ENCODE assay signal across 2 cellular contexts in the genomic region with DNA sequence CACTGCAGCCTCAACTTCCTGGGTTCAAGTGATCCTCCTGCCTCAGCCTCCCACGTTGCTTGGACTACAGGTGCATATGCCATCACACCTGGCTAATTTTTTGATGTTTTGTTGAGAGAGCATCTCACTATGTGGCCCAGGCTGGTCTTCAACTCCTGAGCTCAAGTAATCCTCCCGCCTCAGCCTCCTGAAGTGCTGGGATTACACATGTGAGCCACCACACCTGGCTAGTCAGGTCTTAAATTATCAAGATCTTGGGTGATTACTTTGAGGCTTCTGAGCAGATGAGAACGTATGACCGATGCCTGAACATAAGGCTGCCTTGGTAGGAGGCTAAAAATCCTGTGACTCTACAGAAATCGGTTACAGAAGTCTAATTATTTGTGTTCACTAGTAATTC.
TF ChIP-seq lines count a peak whose summit lies in the region.

No MANE protein-coding gene starts in this region.

TF ChIP-seq in A549, 52 proteins besides CTCF, POLR2A, EP300 and RAD21:
- no peak for TF ChIP-seq HOXA7 (CRISPR knock-in tag; IDR thresholded peaks at IDR 0.05)
- TF ChIP-seq, protein P1, sequence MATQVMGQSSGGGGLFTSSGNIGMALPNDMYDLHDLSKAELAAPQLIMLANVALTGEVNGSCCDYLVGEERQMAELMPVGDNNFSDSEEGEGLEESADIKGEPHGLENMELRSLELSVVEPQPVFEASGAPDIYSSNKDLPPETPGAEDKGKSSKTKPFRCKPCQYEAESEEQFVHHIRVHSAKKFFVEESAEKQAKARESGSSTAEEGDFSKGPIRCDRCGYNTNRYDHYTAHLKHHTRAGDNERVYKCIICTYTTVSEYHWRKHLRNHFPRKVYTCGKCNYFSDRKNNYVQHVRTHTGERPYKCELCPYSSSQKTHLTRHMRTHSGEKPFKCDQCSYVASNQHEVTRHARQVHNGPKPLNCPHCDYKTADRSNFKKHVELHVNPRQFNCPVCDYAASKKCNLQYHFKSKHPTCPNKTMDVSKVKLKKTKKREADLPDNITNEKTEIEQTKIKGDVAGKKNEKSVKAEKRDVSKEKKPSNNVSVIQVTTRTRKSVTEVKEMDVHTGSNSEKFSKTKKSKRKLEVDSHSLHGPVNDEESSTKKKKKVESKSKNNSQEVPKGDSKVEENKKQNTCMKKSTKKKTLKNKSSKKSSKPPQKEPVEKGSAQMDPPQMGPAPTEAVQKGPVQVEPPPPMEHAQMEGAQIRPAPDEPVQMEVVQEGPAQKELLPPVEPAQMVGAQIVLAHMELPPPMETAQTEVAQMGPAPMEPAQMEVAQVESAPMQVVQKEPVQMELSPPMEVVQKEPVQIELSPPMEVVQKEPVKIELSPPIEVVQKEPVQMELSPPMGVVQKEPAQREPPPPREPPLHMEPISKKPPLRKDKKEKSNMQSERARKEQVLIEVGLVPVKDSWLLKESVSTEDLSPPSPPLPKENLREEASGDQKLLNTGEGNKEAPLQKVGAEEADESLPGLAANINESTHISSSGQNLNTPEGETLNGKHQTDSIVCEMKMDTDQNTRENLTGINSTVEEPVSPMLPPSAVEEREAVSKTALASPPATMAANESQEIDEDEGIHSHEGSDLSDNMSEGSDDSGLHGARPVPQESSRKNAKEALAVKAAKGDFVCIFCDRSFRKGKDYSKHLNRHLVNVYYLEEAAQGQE (IDR thresholded peaks at IDR 0.05) = no peak
- TF ChIP-seq FOXS1 (CRISPR knock-in tag; IDR thresholded peaks at IDR 0.05) = no peak
- no peak for TF ChIP-seq MAFK (IDR thresholded peaks at IDR 0.05; ENCODE audit: partially characterized antibody)
- TF ChIP-seq FOSB (CRISPR knock-in tag; IDR thresholded peaks at IDR 0.05) = no peak
- TF ChIP-seq, protein P2, sequence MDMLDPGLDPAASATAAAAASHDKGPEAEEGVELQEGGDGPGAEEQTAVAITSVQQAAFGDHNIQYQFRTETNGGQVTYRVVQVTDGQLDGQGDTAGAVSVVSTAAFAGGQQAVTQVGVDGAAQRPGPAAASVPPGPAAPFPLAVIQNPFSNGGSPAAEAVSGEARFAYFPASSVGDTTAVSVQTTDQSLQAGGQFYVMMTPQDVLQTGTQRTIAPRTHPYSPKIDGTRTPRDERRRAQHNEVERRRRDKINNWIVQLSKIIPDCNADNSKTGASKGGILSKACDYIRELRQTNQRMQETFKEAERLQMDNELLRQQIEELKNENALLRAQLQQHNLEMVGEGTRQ (IDR thresholded peaks at IDR 0.05) = no peak
- TF ChIP-seq, protein P3, sequence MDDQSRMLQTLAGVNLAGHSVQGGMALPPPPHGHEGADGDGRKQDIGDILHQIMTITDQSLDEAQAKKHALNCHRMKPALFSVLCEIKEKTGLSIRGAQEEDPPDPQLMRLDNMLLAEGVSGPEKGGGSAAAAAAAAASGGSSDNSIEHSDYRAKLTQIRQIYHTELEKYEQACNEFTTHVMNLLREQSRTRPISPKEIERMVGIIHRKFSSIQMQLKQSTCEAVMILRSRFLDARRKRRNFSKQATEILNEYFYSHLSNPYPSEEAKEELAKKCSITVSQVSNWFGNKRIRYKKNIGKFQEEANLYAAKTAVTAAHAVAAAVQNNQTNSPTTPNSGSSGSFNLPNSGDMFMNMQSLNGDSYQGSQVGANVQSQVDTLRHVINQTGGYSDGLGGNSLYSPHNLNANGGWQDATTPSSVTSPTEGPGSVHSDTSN (IDR thresholded peaks at IDR 0.05) = no peak

TF ChIP-seq in IMR-90, 13 proteins besides CTCF, POLR2A, EP300 and RAD21:
- TF ChIP-seq RFX5 (IDR thresholded peaks at IDR 0.05; ENCODE audit: low read depth, low read length) (no peak), SMC3 (IDR thresholded peaks at IDR 0.05; ENCODE audit: low read depth, low read length) (no peak), RCOR1 (IDR thresholded peaks at IDR 0.05; ENCODE audit: insufficient replicate concordance, low read length) (no peak), NFE2L2 (IDR thresholded peaks at IDR 0.05; ENCODE audit: low read depth, low read length) (no peak), MAZ (IDR thresholded peaks at IDR 0.05; ENCODE audit: borderline replicate concordance, low read depth, low read length) (no peak)
- TF ChIP-seq, protein P2 (IDR thresholded peaks at IDR 0.05; ENCODE audit: low read depth, low read length) = no peak
TF ChIP-seq in IMR-90: peak in this region for 0.
